9 cellular contexts compared by ENCODE assay signal in the genomic region with DNA sequence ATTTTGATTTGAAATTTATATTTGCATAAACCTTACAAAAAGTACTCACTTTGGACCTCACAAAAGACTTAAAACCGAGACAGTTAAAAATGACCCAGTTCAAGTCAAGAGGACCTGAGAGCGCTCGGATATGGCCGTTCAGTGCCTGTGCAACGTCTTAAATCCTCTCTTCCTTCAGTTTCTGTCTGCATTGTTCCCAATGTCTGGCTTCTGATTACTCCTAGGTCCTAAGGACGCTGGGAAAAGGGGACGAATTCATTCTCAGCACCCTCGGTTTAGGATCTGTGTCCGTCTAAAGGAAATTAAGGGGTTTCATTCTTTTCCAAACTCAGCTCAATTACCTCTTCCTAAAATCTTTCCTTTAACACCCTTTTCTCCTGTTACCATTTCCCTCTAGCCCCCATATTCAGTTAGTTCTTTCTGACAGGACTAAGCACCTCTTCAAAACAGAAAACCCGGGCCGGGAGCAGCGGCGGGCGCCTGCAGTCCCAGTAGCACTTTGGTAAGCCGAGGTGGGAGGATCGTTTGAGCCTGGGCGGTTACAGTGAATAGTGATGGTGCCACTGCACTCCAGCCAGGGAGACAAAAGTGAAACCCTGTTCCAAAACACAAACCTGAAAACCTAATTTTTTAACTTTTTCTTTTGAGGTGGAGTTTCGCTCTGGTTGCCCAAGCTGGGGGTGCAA. TPM values are rescaled to one million over a fixed set of nuclear protein-coding genes. Genes with fewer than 3 reads are reported as not detected.
DNase-seq lines count a peak whose midpoint lies in the region; ATAC-seq and TF ChIP-seq lines count a peak whose summit lies in the region.
"Had no signal": no experiment of that assay in that cellular context is flagged by ENCODE, and none has a peak within 500 bp of the region (broad histone marks: within the 10 kb centered on the region; RNA-seq: fewer than 3 reads in every experiment).

No MANE protein-coding gene starts in this region.

- no peaks in the 10 kb centered on the region for H3K9me3 ChIP-seq in CD8-positive, alpha-beta T cell (ENCODE audit: low read length)
- H3K9me3 ChIP-seq in parathyroid adenoma (ENCODE audit: control insufficient read depth, low read length) = no peaks in the 10 kb centered on the region

- no peaks in the 10 kb centered on the region for H3K36me3 ChIP-seq in CD8-positive, alpha-beta T cell (ENCODE audit: insufficient read depth, low read length)
- no peaks in the 10 kb centered on the region for H3K36me3 ChIP-seq in parathyroid adenoma (ENCODE audit: control insufficient read depth, insufficient read depth, low read length)

- peaks cover 24% of the 10 kb centered on the region for H3K27me3 Mint-ChIP-seq in CD8-positive, alpha-beta T cell (ENCODE audit: low read depth)
- peaks cover 30% of the 10 kb centered on the region for H3K27me3 Mint-ChIP-seq in activated CD8-positive, alpha-beta T cell treated with anti-CD3 and anti-CD28 coated beads for 36 hours

- H3K9me3 Mint-ChIP-seq in CD8-positive, alpha-beta T cell = no peaks in the 10 kb centered on the region
- H3K9me3 Mint-ChIP-seq in activated CD8-positive, alpha-beta T cell treated with anti-CD3 and anti-CD28 coated beads for 36 hours = peaks cover 2% of the 10 kb centered on the region

- TF ChIP-seq CTCF in CD8-positive, alpha-beta T cell (IDR thresholded peaks at IDR 0.05) = no peak
- TF ChIP-seq CTCF in activated CD8-positive, alpha-beta T cell treated with anti-CD3 and anti-CD28 coated beads for 36 hours (IDR thresholded peaks at IDR 0.05) = no peak
- TF ChIP-seq CTCF in fibroblast of villous mesenchyme (IDR thresholded peaks at IDR 0.05; ENCODE audit: insufficient read depth, low read depth, low read length) = no peak
- no peak for TF ChIP-seq CTCF in parathyroid adenoma (IDR thresholded peaks at IDR 0.05)

- H3K36me3 Mint-ChIP-seq in CD8-positive, alpha-beta T cell = no peaks in the 10 kb centered on the region
- H3K36me3 Mint-ChIP-seq in activated CD8-positive, alpha-beta T cell treated with anti-CD3 and anti-CD28 coated beads for 36 hours (ENCODE audit: low read depth) = peaks cover 4% of the 10 kb centered on the region

- CTCF ChIA-PET in CD8-positive, alpha-beta T cell (lab: Charles Lee) = no interaction called here
- CTCF ChIA-PET in activated CD8-positive, alpha-beta T cell treated with anti-CD3 and anti-CD28 coated beads for 36 hours (lab: Charles Lee) = no interaction called here

- H3K4me1 ChIP-seq in CD8-positive, alpha-beta T cell (ENCODE audit: insufficient read depth, low read length) = no peaks in the 10 kb centered on the region
- no peaks in the 10 kb centered on the region for H3K4me1 ChIP-seq in parathyroid adenoma

- H3K4me3 ChIP-seq in CD8-positive, alpha-beta T cell (ENCODE audit: low read depth, low read length) = peak overlapping the region; percentile 31
- H3K4me3 ChIP-seq in fibroblast of villous mesenchyme (ENCODE audit: low read depth, low read length) (peak overlapping the region; percentile 44), parathyroid adenoma (ENCODE audit: low read depth, low read length) (peak overlapping the region; percentile 68)

- DNase-seq in CD8-positive, alpha-beta T cell = peak in 4 of 7 experiments; percentile 0 to 51 (median 13)
- DNase-seq in activated CD8-positive, alpha-beta T cell treated with anti-CD3 and anti-CD28 coated beads for 36 hours = peak; percentile 44
- peak; percentile 5 for DNase-seq in fibroblast of villous mesenchyme (ENCODE audit: low read depth)
- DNase-seq in NCI-H1092 (lab: John Stamatoyannopoulos, UW) = no peak
- no peak for DNase-seq in Kasumi-1 (lab: John Stamatoyannopoulos, UW)
- no peak for DNase-seq in cerebellar nuclear complex (lab: John Stamatoyannopoulos, UW)

- intact Hi-C loops in CD8-positive, alpha-beta T cell (cut with DNase I, micrococcal nuclease) = no loop called here
- intact Hi-C loops in activated CD8-positive, alpha-beta T cell treated with anti-CD3 and anti-CD28 coated beads for 36 hours (cut with micrococcal nuclease) = no loop called here

- H3K27ac Mint-ChIP-seq in CD8-positive, alpha-beta T cell = no peak overlapping the region
- H3K27ac Mint-ChIP-seq in activated CD8-positive, alpha-beta T cell treated with anti-CD3 and anti-CD28 coated beads for 36 hours = no peak overlapping the region

- POLR2A ChIA-PET in CD8-positive, alpha-beta T cell (lab: Charles Lee) = no interaction called here
- POLR2A ChIA-PET in activated CD8-positive, alpha-beta T cell treated with anti-CD3 and anti-CD28 coated beads for 36 hours (lab: Charles Lee) = no interaction called here

- ATAC-seq in CD8-positive, alpha-beta T cell = peak; percentile 40
- peak; percentile 71 for ATAC-seq in activated CD8-positive, alpha-beta T cell treated with anti-CD3 and anti-CD28 coated beads for 36 hours
- no peak for ATAC-seq in SK-N-SH treated with all-trans-retinoic acid at 6 μM for 48 hours

- no peaks in the 10 kb centered on the region for H3K79me2 ChIP-seq in parathyroid adenoma

- H3K27me3 ChIP-seq in CD8-positive, alpha-beta T cell (ENCODE audit: insufficient read depth, low read length) = no peaks in the 10 kb centered on the region
- no peaks in the 10 kb centered on the region for H3K27me3 ChIP-seq in parathyroid adenoma (ENCODE audit: control insufficient read depth, insufficient read depth, low read length)

- peak overlapping the region; percentile 83 for H3K4me2 ChIP-seq in parathyroid adenoma (ENCODE audit: low read length)

- no peak overlapping the region for H3K27ac ChIP-seq in CD8-positive, alpha-beta T cell (ENCODE audit: low read depth, low read length)
- H3K27ac ChIP-seq in parathyroid adenoma = no peak overlapping the region

- peak overlapping the region; percentile 74 for H3K4me3 Mint-ChIP-seq in CD8-positive, alpha-beta T cell
- H3K4me3 Mint-ChIP-seq in activated CD8-positive, alpha-beta T cell treated with anti-CD3 and anti-CD28 coated beads for 36 hours = peak overlapping the region; percentile 73

- H3K9ac ChIP-seq in parathyroid adenoma = no peak overlapping the region

- peaks cover 11% of the 10 kb centered on the region for H3K4me1 Mint-ChIP-seq in CD8-positive, alpha-beta T cell (ENCODE audit: low read depth)
- H3K4me1 Mint-ChIP-seq in activated CD8-positive, alpha-beta T cell treated with anti-CD3 and anti-CD28 coated beads for 36 hours (ENCODE audit: low read depth) = peaks cover 13% of the 10 kb centered on the region

- H2AFZ ChIP-seq in parathyroid adenoma = no peak overlapping the region

TF ChIP-seq in SK-N-SH treated with all-trans-retinoic acid at 6 μM for 48 hours, 23 proteins besides CTCF, POLR2A, EP300 and RAD21 (continues in another document):
- no peak for TF ChIP-seq TSHZ2 (CRISPR knock-in tag; IDR thresholded peaks at IDR 0.05)
- TF ChIP-seq ISL1 (CRISPR knock-in tag; IDR thresholded peaks at IDR 0.05) = no peak
- no peak for TF ChIP-seq SNAI2 (CRISPR knock-in tag; IDR thresholded peaks at IDR 0.05)
- no peak for TF ChIP-seq ZNF8 (CRISPR knock-in tag; IDR thresholded peaks at IDR 0.05)
- no peak for TF ChIP-seq ZNF565 (CRISPR knock-in tag; conservative IDR thresholded peaks at IDR 0.05; ENCODE audit: low read depth)
- TF ChIP-seq BACH2 (CRISPR knock-in tag; IDR thresholded peaks at IDR 0.05; ENCODE audit: borderline replicate concordance) = no peak
- TF ChIP-seq, protein P1, sequence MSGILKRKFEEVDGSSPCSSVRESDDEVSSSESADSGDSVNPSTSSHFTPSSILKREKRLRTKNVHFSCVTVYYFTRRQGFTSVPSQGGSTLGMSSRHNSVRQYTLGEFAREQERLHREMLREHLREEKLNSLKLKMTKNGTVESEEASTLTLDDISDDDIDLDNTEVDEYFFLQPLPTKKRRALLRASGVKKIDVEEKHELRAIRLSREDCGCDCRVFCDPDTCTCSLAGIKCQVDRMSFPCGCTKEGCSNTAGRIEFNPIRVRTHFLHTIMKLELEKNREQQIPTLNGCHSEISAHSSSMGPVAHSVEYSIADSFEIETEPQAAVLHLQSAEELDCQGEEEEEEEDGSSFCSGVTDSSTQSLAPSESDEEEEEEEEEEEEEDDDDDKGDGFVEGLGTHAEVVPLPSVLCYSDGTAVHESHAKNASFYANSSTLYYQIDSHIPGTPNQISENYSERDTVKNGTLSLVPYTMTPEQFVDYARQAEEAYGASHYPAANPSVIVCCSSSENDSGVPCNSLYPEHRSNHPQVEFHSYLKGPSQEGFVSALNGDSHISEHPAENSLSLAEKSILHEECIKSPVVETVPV (CRISPR knock-in tag; IDR thresholded peaks at IDR 0.05) = no peak
- TF ChIP-seq OSR1 (CRISPR knock-in tag; IDR thresholded peaks at IDR 0.05) = no peak
- no peak for TF ChIP-seq RARB (CRISPR knock-in tag; IDR thresholded peaks at IDR 0.05)
- no peak for TF ChIP-seq ZFP3 (CRISPR knock-in tag; IDR thresholded peaks at IDR 0.05)
- TF ChIP-seq ZFP30 (CRISPR knock-in tag; IDR thresholded peaks at IDR 0.05) = no peak

RNA-seq across cellular contexts. Expression of gene DPPA4, which starts 0.9 kb away (rescaled TPM):
- total RNA-seq in CD8-positive, alpha-beta T cell = 1 to 10 TPM; 1.8 to 2.8 TPM
- 1 to 10 TPM in 1 of 2 experiments, under 1 TPM in 1; 0.65 to 1.4 TPM for total RNA-seq in activated CD8-positive, alpha-beta T cell treated with anti-CD3 and anti-CD28 coated beads for 36 hours
- total RNA-seq in fibroblast of villous mesenchyme = not detected in 2 replicates

RNA-seq across cellular contexts. Expression of gene DPPA2, which starts 20.1 kb away (rescaled TPM):
- total RNA-seq in CD8-positive, alpha-beta T cell = not detected
- not detected for total RNA-seq in activated CD8-positive, alpha-beta T cell treated with anti-CD3 and anti-CD28 coated beads for 36 hours
- not detected in 2 replicates for total RNA-seq in fibroblast of villous mesenchyme
- total RNA-seq: RPMI7951 had no signal

Comparison
In these comparisons a context has a peak if more than half of its experiments do, and no peak if none do; other contexts are left out.
1. DNase-seq: peak in CD8-positive, alpha-beta T cell (4 of 7), activated CD8-positive, alpha-beta T cell treated with anti-CD3 and anti-CD28 coated beads for 36 hours (single experiment) and fibroblast of villous mesenchyme (single experiment); none in NCI-H1092 (single experiment), Kasumi-1 (0 of 2) and cerebellar nuclear complex (0 of 2).
2. Peak in every context shown above with its lines, with median percentiles within 50 percentile points of each other: H3K4me3 ChIP-seq.